ENCODE assay signal across 2 cellular contexts in the genomic region with DNA sequence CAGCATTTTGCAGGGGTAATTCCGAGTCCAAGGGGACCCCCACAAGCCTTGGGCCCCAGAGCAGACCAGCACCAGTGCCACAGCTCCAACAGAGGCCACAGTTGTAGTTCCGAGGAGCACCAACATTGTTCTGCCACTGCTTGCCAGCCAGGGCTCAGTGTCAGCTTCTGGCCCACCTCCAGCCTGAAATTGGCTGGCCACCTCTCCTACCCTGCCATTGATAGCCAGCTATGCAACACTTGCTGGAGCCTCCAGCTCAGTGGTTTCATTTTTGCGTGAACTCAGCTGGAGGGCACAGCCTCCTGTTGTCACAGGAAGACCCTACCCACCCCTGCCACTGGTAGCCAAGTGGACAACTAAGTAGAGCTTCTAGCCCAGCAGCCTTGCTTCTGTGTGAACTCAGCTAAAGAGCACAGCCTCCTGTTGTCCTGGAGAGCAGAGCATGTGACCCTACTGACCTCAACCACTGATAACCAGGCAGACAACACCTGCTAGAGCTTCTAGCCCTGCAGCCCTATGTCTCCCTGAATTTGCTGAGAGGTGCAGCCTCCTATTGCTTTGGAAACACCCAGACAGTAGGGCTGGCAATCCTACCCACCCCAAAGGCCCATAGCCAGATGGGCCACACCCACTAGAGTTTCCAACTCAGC.
TF ChIP-seq lines count a peak whose summit lies in the region.

No MANE protein-coding gene starts in this region.

TF ChIP-seq in liver, 16 proteins besides CTCF, POLR2A, EP300 and RAD21:
- TF ChIP-seq HNF4G (IDR thresholded peaks at IDR 0.05) (no peak), SP1 (IDR thresholded peaks at IDR 0.05) (peak; percentile 8), RXRA (IDR thresholded peaks at IDR 0.05) (peak in 1 of 2 donors; percentile 48)

TF ChIP-seq in HepG2, 621 proteins besides CTCF, POLR2A, EP300 and RAD21:
- no peak for TF ChIP-seq TRIM24 (CRISPR knock-in tag; IDR thresholded peaks at IDR 0.05)
- no peak for TF ChIP-seq ZNF431 (CRISPR knock-in tag; IDR thresholded peaks at IDR 0.05; ENCODE audit: borderline replicate concordance, low read depth)
- TF ChIP-seq ZNF124 (CRISPR knock-in tag; IDR thresholded peaks at IDR 0.05): no peak
- no peak for TF ChIP-seq MXD1 (CRISPR knock-in tag; IDR thresholded peaks at IDR 0.05)
- no peak for TF ChIP-seq KDM1A (CRISPR knock-in tag; IDR thresholded peaks at IDR 0.05)
- TF ChIP-seq MBNL3 (CRISPR knock-in tag; conservative IDR thresholded peaks at IDR 0.05): no peak
- no peak for TF ChIP-seq ZNF619 (CRISPR knock-in tag; IDR thresholded peaks at IDR 0.05)
- no peak for TF ChIP-seq MTA1 (CRISPR knock-in tag; IDR thresholded peaks at IDR 0.05; ENCODE audit: borderline replicate concordance)
- no peak for TF ChIP-seq NFRKB (IDR thresholded peaks at IDR 0.05)
- no peak for TF ChIP-seq USF2 (IDR thresholded peaks at IDR 0.05; ENCODE audit: low read depth, low read length)
- TF ChIP-seq USF2 (CRISPR knock-in tag; IDR thresholded peaks at IDR 0.05; ENCODE audit: borderline replicate concordance): no peak
- no peak for TF ChIP-seq MEF2D (CRISPR knock-in tag; IDR thresholded peaks at IDR 0.05)
- TF ChIP-seq ZNF780A (CRISPR knock-in tag; IDR thresholded peaks at IDR 0.05): no peak
- TF ChIP-seq SP2 (CRISPR knock-in tag; IDR thresholded peaks at IDR 0.05): no peak
- TF ChIP-seq ZNF782 (CRISPR knock-in tag; IDR thresholded peaks at IDR 0.05; ENCODE audit: borderline replicate concordance): no peak
- no peak for TF ChIP-seq HOXA3 (CRISPR knock-in tag; IDR thresholded peaks at IDR 0.05)
- TF ChIP-seq, protein P1, sequence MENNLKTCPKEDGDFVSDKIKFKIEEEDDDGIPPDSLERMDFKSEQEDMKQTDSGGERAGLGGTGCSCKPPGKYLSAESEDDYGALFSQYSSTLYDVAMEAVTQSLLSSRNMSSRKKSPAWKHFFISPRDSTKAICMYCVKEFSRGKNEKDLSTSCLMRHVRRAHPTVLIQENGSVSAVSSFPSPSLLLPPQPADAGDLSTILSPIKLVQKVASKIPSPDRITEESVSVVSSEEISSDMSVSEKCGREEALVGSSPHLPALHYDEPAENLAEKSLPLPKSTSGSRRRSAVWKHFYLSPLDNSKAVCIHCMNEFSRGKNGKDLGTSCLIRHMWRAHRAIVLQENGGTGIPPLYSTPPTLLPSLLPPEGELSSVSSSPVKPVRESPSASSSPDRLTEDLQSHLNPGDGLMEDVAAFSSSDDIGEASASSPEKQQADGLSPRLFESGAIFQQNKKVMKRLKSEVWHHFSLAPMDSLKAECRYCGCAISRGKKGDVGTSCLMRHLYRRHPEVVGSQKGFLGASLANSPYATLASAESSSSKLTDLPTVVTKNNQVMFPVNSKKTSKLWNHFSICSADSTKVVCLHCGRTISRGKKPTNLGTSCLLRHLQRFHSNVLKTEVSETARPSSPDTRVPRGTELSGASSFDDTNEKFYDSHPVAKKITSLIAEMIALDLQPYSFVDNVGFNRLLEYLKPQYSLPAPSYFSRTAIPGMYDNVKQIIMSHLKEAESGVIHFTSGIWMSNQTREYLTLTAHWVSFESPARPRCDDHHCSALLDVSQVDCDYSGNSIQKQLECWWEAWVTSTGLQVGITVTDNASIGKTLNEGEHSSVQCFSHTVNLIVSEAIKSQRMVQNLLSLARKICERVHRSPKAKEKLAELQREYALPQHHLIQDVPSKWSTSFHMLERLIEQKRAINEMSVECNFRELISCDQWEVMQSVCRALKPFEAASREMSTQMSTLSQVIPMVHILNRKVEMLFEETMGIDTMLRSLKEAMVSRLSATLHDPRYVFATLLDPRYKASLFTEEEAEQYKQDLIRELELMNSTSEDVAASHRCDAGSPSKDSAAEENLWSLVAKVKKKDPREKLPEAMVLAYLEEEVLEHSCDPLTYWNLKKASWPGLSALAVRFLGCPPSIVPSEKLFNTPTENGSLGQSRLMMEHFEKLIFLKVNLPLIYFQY (CRISPR knock-in tag; IDR thresholded peaks at IDR 0.05; ENCODE audit: borderline replicate concordance): no peak
- TF ChIP-seq CBFB (CRISPR knock-in tag; IDR thresholded peaks at IDR 0.05): no peak
- TF ChIP-seq POGK (CRISPR knock-in tag; conservative IDR thresholded peaks at IDR 0.05): no peak
